8 cellular contexts compared by ENCODE assay signal in genomic region chr12:46071769-46072624, GRCh38.
DNase-seq lines count a peak whose midpoint lies in the region; ATAC-seq, FAIRE-seq and TF ChIP-seq lines count a peak whose summit lies in the region.

No MANE protein-coding gene starts in this region.

- POLR2A ChIA-PET in AG04450 (lab: Yijun Ruan, JAX) = no interaction called here

- no peaks in the 10 kb centered on the region for H3K4me1 ChIP-seq in kidney (ENCODE audit: control insufficient read depth in 1 of 2, insufficient read depth in 1 of 2, low read depth in 1 of 2, low read length in 2 of 2)

- no peak for FAIRE-seq in kidney (lab: Jason Lieb, UNC)

- H3K27ac ChIP-seq in AG04450 (ENCODE audit: low read depth, low read length) (no peak overlapping the region), VCaP (peak overlapping the region; percentile 70), kidney (ENCODE audit: low read depth in 2 of 2, low read length in 2 of 2) (no peak overlapping the region)

- ATAC-seq in GM18858 (IDR thresholded peaks at IDR 0.05; ENCODE audit: unreplicated experiment) (peak; percentile 94), HG03060 (IDR thresholded peaks at IDR 0.05; ENCODE audit: low read depth, unreplicated experiment) (peak; percentile 94)

- no peak overlapping the region for H3K9ac ChIP-seq in kidney (ENCODE audit: low read length in 2 of 2)

- H3K4me3 ChIP-seq in AG04450 (ENCODE audit: low read depth, low read length) (no peak overlapping the region), kidney (ENCODE audit: low read length in 2 of 2) (no peak overlapping the region)

- no peaks in the 10 kb centered on the region for H3K9me3 ChIP-seq in AG04450 (ENCODE audit: control insufficient read depth, insufficient read depth, low read length)
- H3K9me3 ChIP-seq in kidney (ENCODE audit: control insufficient read depth in 1 of 2, low read length in 2 of 2) = no peaks in the 10 kb centered on the region

- intact Hi-C loops in kidney (cut with DNase I) = no loop called here

- in situ Hi-C loops in T47D (cut with HindIII; ENCODE audit: low pct_unique_long_range_greater_than_20kb, low sequenced_read_pairs) = no loop called here

- no peaks in the 10 kb centered on the region for H3K27me3 ChIP-seq in AG04450 (ENCODE audit: control insufficient read depth, insufficient read depth, low read length)

- CTCF ChIA-PET in AG04450 (lab: Charles Lee) = interaction anchor here (0.5 to 2.5 kb wide), 17 partner anchors 9 to 948 kb away, joined by 3 to 10 read pairs (median 3); no protein-coding TSS in a partner anchor

- DNase-seq in AG04450 (ENCODE audit: low read depth, low spot score) (peak; percentile 30), NCI-H2171 (lab: John Stamatoyannopoulos, UW) (peak; percentile 8), T47D (ENCODE audit: low read depth in 1 of 2, low spot score in 1 of 2) (peak; percentile 40 to 92), kidney (peak; percentile 77)
- DNase-seq in stimulated activated CD4-positive, alpha-beta T cell treated with anti-CD3 and anti-CD28 coated beads, Interleukin-2, amount 100 ng/mL, for 24 hours = peak; percentile 67 to 68

- TF ChIP-seq CTCF in AG04450 (IDR thresholded peaks at IDR 0.05; ENCODE audit: low read depth, low read length) (peak; percentile 100), VCaP (conservative IDR thresholded peaks at IDR 0.05) (peak; percentile 100), kidney (IDR thresholded peaks at IDR 0.05; ENCODE audit: borderline replicate concordance, extremely low read depth, insufficient read depth) (peak; percentile 81)

- H3K36me3 ChIP-seq in kidney (ENCODE audit: control insufficient read depth in 1 of 2, insufficient read depth in 2 of 2, low read length in 2 of 2) = no peaks in the 10 kb centered on the region

Comparison
In these comparisons a context has a peak if more than half of its experiments do, and no peak if none do; other contexts are left out.
1. DNase-seq: peak in every context shown above with its lines; median percentile 77 in kidney; 68 in stimulated activated CD4-positive, alpha-beta T cell treated with anti-CD3 and anti-CD28 coated beads, Interleukin-2, amount 100 ng/mL, for 24 hours; 66 in T47D; 30 in AG04450; 8 in NCI-H2171.